ENCODE assay signal across 8 cellular contexts in genomic region chr6:27864906-27865883, GRCh38. TPM values are rescaled to one million over a fixed set of nuclear protein-coding genes. Genes with fewer than 3 reads are reported as not detected.
DNase-seq lines count a peak whose midpoint lies in the region; ATAC-seq, FAIRE-seq and TF ChIP-seq lines count a peak whose summit lies in the region.

No MANE protein-coding gene starts in this region.

- H3K79me2 ChIP-seq in H1 (ENCODE audit: control insufficient read depth in 1 of 2, insufficient read depth in 2 of 2, low read length in 2 of 2) = no peaks in the 10 kb centered on the region

- peak overlapping the region; percentile 63 for H3K4me3 ChIP-seq in CD8-positive, alpha-beta memory T cell (ENCODE audit: low read length)
- peak overlapping the region; percentile 61 to 86 (median 79) for H3K4me3 ChIP-seq in H1 (ENCODE audit: extremely low read depth in 1 of 4, insufficient read depth in 2 of 4, low read depth in 3 of 4, low read length in 4 of 4)

- no peak overlapping the region; the same call in 1 of the 2 replicates for H2BK15ac ChIP-seq in H1 (ENCODE audit: low read length)

- no peak for TF ChIP-seq CTCF in activated CD8-positive, alpha-beta T cell treated with anti-CD3 and anti-CD28 coated beads for 36 hours (IDR thresholded peaks at IDR 0.05)
- no peak for TF ChIP-seq CTCF in H1 (IDR thresholded peaks at IDR 0.05; ENCODE audit: control extremely low read depth in 1 of 3, insufficient read depth in 1 of 3, low read depth in 1 of 3, low read length in 3 of 3)

- ATAC-seq in GM19467 (IDR thresholded peaks at IDR 0.05; ENCODE audit: unreplicated experiment) (peak; percentile 42), HG03575 (IDR thresholded peaks at IDR 0.05; ENCODE audit: extremely low read depth, insufficient number of reproducible peaks, low FRiP score, unreplicated experiment) (peak; percentile 50), memory B cell (ENCODE audit: low read depth) (peak; percentile 81)
- peak; percentile 58 for ATAC-seq in activated CD8-positive, alpha-beta T cell treated with anti-CD3 and anti-CD28 coated beads for 36 hours

- H3K79me1 ChIP-seq in H1 (ENCODE audit: low read depth, low read length) = no peaks in the 10 kb centered on the region

- no peak overlapping the region for H2AFZ ChIP-seq in H1 (ENCODE audit: low read length)

- peak overlapping the region; percentile 74 to 91 for H3K4me2 ChIP-seq in H1 (ENCODE audit: insufficient read depth in 1 of 2, low read depth in 2 of 2, low read length in 2 of 2)

- H3K23ac ChIP-seq in H1 (ENCODE audit: insufficient read length) = no peak overlapping the region

- H3K18ac ChIP-seq in H1 (ENCODE audit: extremely low read depth, low read length) = peak overlapping the region; percentile 93

- H3K9me3 ChIP-seq in CD8-positive, alpha-beta memory T cell (ENCODE audit: low read length) = no peaks in the 10 kb centered on the region
- H3K9me3 ChIP-seq in H1 (ENCODE audit: insufficient read depth in 2 of 2, low read depth in 1 of 2, low read length in 1 of 2) = peaks cover 0 to 11% of the 10 kb centered on the region in 2 experiments; a peak in 1 of 4 replicates

- H2AK5ac ChIP-seq in H1 (ENCODE audit: low read depth, low read length) = no peak overlapping the region

- FAIRE-seq in H1 (lab: Jason Lieb, UNC) = peak; percentile 84

- peak; percentile 42 to 89 (median 81) for DNase-seq in CD8-positive, alpha-beta memory T cell
- DNase-seq in NCI-H774 (lab: John Stamatoyannopoulos, UW) (peak; percentile 93), H1 (ENCODE audit: low read depth in 1 of 2, low spot score in 2 of 2) (peak in 1 of 2 experiments; percentile 86), memory B cell (ENCODE audit: low spot score in 2 of 2) (peak; percentile 76 to 88)
- DNase-seq in activated CD8-positive, alpha-beta T cell treated with anti-CD3 and anti-CD28 coated beads for 36 hours = peak; percentile 81
- peak; percentile 63 to 65 for DNase-seq in stimulated activated CD8-positive, alpha-beta memory T cell treated with anti-CD3 and anti-CD28 coated beads, Interleukin-15, amount 100 ng/mL, for 48 hours (ENCODE audit: low read depth in 2 of 2)

- peak overlapping the region; percentile 55 for H4K5ac ChIP-seq in H1 (ENCODE audit: insufficient read length, low read depth, low read length)

- no peak overlapping the region for H2BK120ac ChIP-seq in H1 (replicated peaks; ENCODE audit: low read depth, low read length)

- H3K14ac ChIP-seq in H1 (ENCODE audit: insufficient read length) = no peak overlapping the region

- no peak overlapping the region for H2BK20ac ChIP-seq in H1 (ENCODE audit: low read length)

- peak overlapping the region; percentile 87 to 99 (median 97) for H3K27ac Mint-ChIP-seq in CD8-positive, alpha-beta memory T cell
- peak overlapping the region; percentile 98 for H3K27ac Mint-ChIP-seq in activated CD8-positive, alpha-beta T cell treated with anti-CD3 and anti-CD28 coated beads for 36 hours
- H3K27ac Mint-ChIP-seq in memory B cell = peak overlapping the region; percentile 95

- intact Hi-C loops in activated CD8-positive, alpha-beta T cell treated with anti-CD3 and anti-CD28 coated beads for 36 hours (cut with micrococcal nuclease) = loop anchor here (2.0 kb wide), 1 partner anchor 26 kb away; a partner anchor contains a TSS

- WGBS in H1 (ENCODE audit: extremely low coverage in 1 of 2, insufficient coverage in 1 of 2, insufficient read length in 1 of 2, insufficient replicate concordance in 2 of 2, low coverage in 1 of 2, low lambda C conversion rate in 2 of 2, missing lambda C conversion rate in 1 of 2), 2 experiments = 15% methylated on average over 57 of the region's 58 CpGs; no CpG with 5 or more reads in 1 of the 2 experiments

- POLR2A ChIA-PET in CD8-positive, alpha-beta memory T cell (lab: Charles Lee) = interaction anchor here (0.5 to 12.2 kb wide), 26 partner anchors 8 to 1839 kb away, joined by 3 to 623 read pairs (median 4); a partner anchor contains a TSS
- POLR2A ChIA-PET in activated CD8-positive, alpha-beta T cell treated with anti-CD3 and anti-CD28 coated beads for 36 hours (lab: Charles Lee) = interaction anchor here (0.6 to 21.5 kb wide), 34 partner anchors 7 to 1844 kb away, joined by 3 to 1105 read pairs (median 8); a partner anchor contains a TSS
- POLR2A ChIA-PET in H1 (lab: Charles Lee; ENCODE audit: partially characterized antibody) = interaction anchor here (0.6 to 40.3 kb wide), 42 partner anchors 5 to 1856 kb away, joined by 3 to 3039 read pairs (median 25); partner anchors contain the start of gene ZSCAN31

- no peaks in the 10 kb centered on the region for H3K27me3 Mint-ChIP-seq in CD8-positive, alpha-beta memory T cell
- no peaks in the 10 kb centered on the region for H3K27me3 Mint-ChIP-seq in activated CD8-positive, alpha-beta T cell treated with anti-CD3 and anti-CD28 coated beads for 36 hours
- no peaks in the 10 kb centered on the region for H3K27me3 Mint-ChIP-seq in memory B cell

- H2BK12ac ChIP-seq in H1 (ENCODE audit: low read depth, low read length) = no peak overlapping the region; the same call in 1 of the 2 replicates

- H3K4me1 ChIP-seq in CD8-positive, alpha-beta memory T cell (ENCODE audit: insufficient read depth, low read length) = peaks cover 25% of the 10 kb centered on the region
- H3K4me1 ChIP-seq in H1 (replicated peaks in 1 of 4; ENCODE audit: control insufficient read depth in 3 of 4, insufficient read depth in 4 of 4, low read length in 3 of 4) = peaks cover 0 to 5% (median 1%) of the 10 kb centered on the region in 4 experiments; a peak in 2 of 7 replicates

- no peaks in the 10 kb centered on the region for H3K36me3 ChIP-seq in CD8-positive, alpha-beta memory T cell (ENCODE audit: insufficient read depth, low read length)
- no peaks in the 10 kb centered on the region for H3K36me3 ChIP-seq in H1 (ENCODE audit: control insufficient read depth in 2 of 4, insufficient read depth in 4 of 4, low read length in 3 of 4)

- no peak overlapping the region for H3K56ac ChIP-seq in H1 (replicated peaks; ENCODE audit: insufficient read length, low read depth, low read length)

- H4K8ac ChIP-seq in H1 (ENCODE audit: extremely low read depth, insufficient read depth, low read length) = peak overlapping the region; percentile 94

- peaks cover 36 to 50% (median 45%) of the 10 kb centered on the region in 3 donors for H3K4me1 Mint-ChIP-seq in CD8-positive, alpha-beta memory T cell
- peaks cover 27% of the 10 kb centered on the region for H3K4me1 Mint-ChIP-seq in activated CD8-positive, alpha-beta T cell treated with anti-CD3 and anti-CD28 coated beads for 36 hours (ENCODE audit: low read depth)
- H3K4me1 Mint-ChIP-seq in memory B cell = peaks cover 17% of the 10 kb centered on the region

- TF ChIP-seq POLR2A in H1 (IDR thresholded peaks at IDR 0.05; ENCODE audit: control extremely low read depth in 1 of 2, low read depth in 2 of 2, low read length in 2 of 2) = peak; percentile 93 to 97

- H3K4ac ChIP-seq in H1 (replicated peaks; ENCODE audit: insufficient read length, low read depth, low read length) = no peak overlapping the region

- H3K27ac ChIP-seq in CD8-positive, alpha-beta memory T cell (ENCODE audit: low read depth, low read length) = peak overlapping the region; percentile 83
- peak overlapping the region; percentile 90 for H3K27ac ChIP-seq in H1 (ENCODE audit: low read depth, low read length)

- H3K36me3 Mint-ChIP-seq in CD8-positive, alpha-beta memory T cell = peaks cover 0 to 11% (median 0%) of the 10 kb centered on the region in 3 donors
- peaks cover 15% of the 10 kb centered on the region for H3K36me3 Mint-ChIP-seq in activated CD8-positive, alpha-beta T cell treated with anti-CD3 and anti-CD28 coated beads for 36 hours (ENCODE audit: low read depth)
- H3K36me3 Mint-ChIP-seq in memory B cell = no peaks in the 10 kb centered on the region

- peak overlapping the region; percentile 82 to 96 (median 91) for H3K9ac ChIP-seq in H1 (replicated peaks in 1 of 4; ENCODE audit: extremely low read depth in 1 of 4, low read depth in 3 of 4, low read length in 3 of 4)

- peaks cover 0 to 4% (median 0%) of the 10 kb centered on the region in 5 donors for H3K9me3 Mint-ChIP-seq in CD8-positive, alpha-beta memory T cell
- H3K9me3 Mint-ChIP-seq in activated CD8-positive, alpha-beta T cell treated with anti-CD3 and anti-CD28 coated beads for 36 hours = no peaks in the 10 kb centered on the region
- peaks cover 1% of the 10 kb centered on the region for H3K9me3 Mint-ChIP-seq in memory B cell

- peak overlapping the region; percentile 93 to 99 (median 96) for H3K4me3 Mint-ChIP-seq in CD8-positive, alpha-beta memory T cell
- H3K4me3 Mint-ChIP-seq in activated CD8-positive, alpha-beta T cell treated with anti-CD3 and anti-CD28 coated beads for 36 hours = peak overlapping the region; percentile 91
- peak overlapping the region; percentile 98 for H3K4me3 Mint-ChIP-seq in memory B cell

- no peak; a peak in 1 of 4 replicates for TF ChIP-seq RAD21 in H1 (IDR thresholded peaks at IDR 0.05 in 1 of 2, conservative IDR thresholded peaks at IDR 0.05 in 1 of 2; ENCODE audit: low read depth in 2 of 2, low read length in 2 of 2)

- no peak overlapping the region for H4K91ac ChIP-seq in H1 (replicated peaks; ENCODE audit: insufficient read length, low read length)

- H3K23me2 ChIP-seq in H1 (ENCODE audit: low read depth, low read length) = peaks cover 4% of the 10 kb centered on the region

- no peak for TF ChIP-seq EP300 in H1 (IDR thresholded peaks at IDR 0.05; ENCODE audit: borderline replicate concordance in 1 of 2, low read depth in 2 of 2, low read length in 2 of 2)

- no peaks in the 10 kb centered on the region for H3K27me3 ChIP-seq in CD8-positive, alpha-beta memory T cell (ENCODE audit: insufficient read depth, low read length, poor library complexity, severe bottlenecking)
- no peaks in the 10 kb centered on the region for H3K27me3 ChIP-seq in H1 (replicated peaks in 1 of 4; ENCODE audit: control insufficient read depth in 3 of 4, extremely low read depth in 1 of 4, insufficient read depth in 3 of 4, low read length in 3 of 4)

- peak overlapping the region; percentile 82 for H2BK5ac ChIP-seq in H1 (ENCODE audit: low read depth, low read length)

- H4K20me1 ChIP-seq in H1 (replicated peaks in 1 of 2; ENCODE audit: control insufficient read depth in 1 of 2, insufficient read depth in 2 of 2, low read length in 2 of 2) = no peaks in the 10 kb centered on the region

- CTCF ChIA-PET in CD8-positive, alpha-beta memory T cell (lab: Charles Lee) = interaction anchor here (0.7 to 14.1 kb wide), 12 partner anchors 9 to 1839 kb away, joined by 3 to 229 read pairs (median 7); a partner anchor contains a TSS
- CTCF ChIA-PET in activated CD8-positive, alpha-beta T cell treated with anti-CD3 and anti-CD28 coated beads for 36 hours (lab: Charles Lee) = interaction anchor here (0.7 to 12.6 kb wide), 6 partner anchors 25 to 56 kb away, joined by 3 to 157 read pairs (median 9); a partner anchor contains a TSS
- CTCF ChIA-PET in H1 (lab: Charles Lee; ENCODE audit: partially characterized antibody) = interaction anchor here (0.7 to 3.2 kb wide), 5 partner anchors 9 to 36 kb away, joined by 3 to 19 read pairs (median 3); a partner anchor contains a TSS

RNA-seq across cellular contexts. Expression of gene OR2B2, which starts 47.0 kb away (rescaled TPM):
- total RNA-seq in CD8-positive, alpha-beta memory T cell = not detected
- polyA plus RNA-seq in CD8-positive, alpha-beta memory T cell = not detected
- total RNA-seq in activated CD8-positive, alpha-beta T cell treated with anti-CD3 and anti-CD28 coated beads for 36 hours = not detected
- total RNA-seq in H1 (2021; fragmentation: NEBNext Ultra II Directional; extraction: Animal tissue kit (Norgen Biotek cat#: 25700)) = not detected in 2 replicates
- polyA plus RNA-seq in H1 (2011; rRNA removed) = not detected in 2 replicates
- polyA plus RNA-seq in H1 (2011; cell fraction: cytosol; rRNA removed) = not detected
- not detected for polyA plus RNA-seq in H1 (2011; cell fraction: nucleus; rRNA removed)
- polyA plus RNA-seq in H1 (2012, experiment 1 of 2) = not detected in 4 replicates
- not detected for polyA plus RNA-seq in H1 (2012, experiment 2 of 2)
- not detected for polyA plus RNA-seq in H1 (2013, experiment 1 of 2)
- polyA plus RNA-seq in H1 (2013, experiment 2 of 2) = not detected
- polyA minus RNA-seq in H1 (2011; rRNA and poly(A)+ RNA removed) = not detected in 2 replicates
- not detected for polyA minus RNA-seq in H1 (2011; cell fraction: cytosol; rRNA and poly(A)+ RNA removed)
- polyA minus RNA-seq in H1 (2011; cell fraction: nucleus; rRNA and poly(A)+ RNA removed) = not detected
